1 cellular context compared by ENCODE assay signal in genomic region chr17:7575959-7576358, GRCh38.
TF ChIP-seq lines count a peak whose summit lies in the region.

No MANE protein-coding gene starts in this region.

TF ChIP-seq in GM12891, 5 proteins besides CTCF, POLR2A, EP300 and RAD21 (continued from another document):
- TF ChIP-seq TAF1 (IDR thresholded peaks at IDR 0.05; ENCODE audit: low read depth, low read length) (no peak), POU2F2 (IDR thresholded peaks at IDR 0.05; ENCODE audit: low read depth, low read length) (no peak), PAX5 (IDR thresholded peaks at IDR 0.05; ENCODE audit: insufficient read depth, low read length, severe bottlenecking) (no peak)
